Comparison of ENCODE assay signal across 1 cellular context in the genomic region with DNA sequence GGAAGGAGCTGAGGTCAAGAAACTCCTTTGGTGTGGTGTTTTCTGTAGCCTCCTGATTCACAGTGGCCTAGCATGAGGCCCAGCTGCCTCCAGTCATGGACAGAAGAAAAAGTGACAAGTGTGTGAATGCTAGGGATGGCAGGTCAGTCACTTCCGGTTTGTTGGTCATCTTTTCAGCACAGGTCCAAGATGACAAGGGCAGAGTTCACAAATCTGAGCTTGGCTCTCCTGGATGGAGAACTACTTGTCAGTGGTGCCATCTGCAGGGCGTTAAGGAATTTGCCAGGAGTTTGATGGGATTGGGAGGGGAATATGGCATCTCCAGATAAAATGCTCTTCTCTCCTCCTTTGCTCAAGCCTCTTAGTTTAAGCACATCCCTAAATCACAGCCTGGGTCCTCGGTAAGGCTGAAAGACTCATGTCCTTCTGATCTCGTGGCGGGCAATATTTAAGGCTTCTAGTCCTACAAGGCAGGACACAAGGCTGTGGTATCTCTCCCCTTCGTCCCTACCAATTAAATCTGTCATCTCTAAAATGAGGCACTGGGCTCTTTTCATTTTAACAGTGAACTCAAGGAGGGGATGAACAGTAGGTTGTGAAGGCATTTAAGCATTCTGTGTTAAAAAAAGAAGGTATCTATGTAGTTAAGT.
TF ChIP-seq lines count a peak whose summit lies in the region.

No MANE protein-coding gene starts in this region.

TF ChIP-seq in HepG2, 621 proteins besides CTCF, POLR2A, EP300 and RAD21 (continues in another document):
- TF ChIP-seq HMG20A (CRISPR knock-in tag; IDR thresholded peaks at IDR 0.05; ENCODE audit: borderline replicate concordance) (peak; percentile 46; the same call in 1 of the 2 replicates), ZNF513 (CRISPR knock-in tag; conservative IDR thresholded peaks at IDR 0.05) (no peak), RXRA (CRISPR knock-in tag; IDR thresholded peaks at IDR 0.05) (no peak), ZNF331 (CRISPR knock-in tag; IDR thresholded peaks at IDR 0.05) (peak; percentile 18; the same call in 1 of the 2 replicates), IRF9 (CRISPR knock-in tag; IDR thresholded peaks at IDR 0.05; ENCODE audit: borderline replicate concordance) (0 out of 2 replicates have a peak, but pooled peaks have one; percentile 34), RCOR2 (CRISPR knock-in tag; IDR thresholded peaks at IDR 0.05) (peak; percentile 78; the same call in 1 of the 2 replicates), HMGXB4 (CRISPR knock-in tag; IDR thresholded peaks at IDR 0.05; ENCODE audit: borderline replicate concordance in 1 of 2, low read depth in 1 of 2) (peak; percentile 37 to 62; a peak in 1 of 4 replicates), SMC3 (IDR thresholded peaks at IDR 0.05; ENCODE audit: low read length) (peak; percentile 80; the same call in 1 of the 2 replicates), NR2F6 (IDR thresholded peaks at IDR 0.05) (peak; percentile 30; the same call in 1 of the 2 replicates), NR2F6 (CRISPR knock-in tag; IDR thresholded peaks at IDR 0.05) (peak; percentile 64; the same call in 1 of the 2 replicates), ZFAT (CRISPR knock-in tag; conservative IDR thresholded peaks at IDR 0.05) (no peak), SALL1 (CRISPR knock-in tag; IDR thresholded peaks at IDR 0.05) (peak; percentile 59), FOSL2 (CRISPR knock-in tag; IDR thresholded peaks at IDR 0.05) (peak; percentile 37; the same call in 1 of the 2 replicates), ZNF263 (CRISPR knock-in tag; IDR thresholded peaks at IDR 0.05) (no peak), YEATS2 (CRISPR knock-in tag; IDR thresholded peaks at IDR 0.05; ENCODE audit: borderline replicate concordance) (peak; percentile 35; the same call in 1 of the 2 replicates), ZNF614 (CRISPR knock-in tag; IDR thresholded peaks at IDR 0.05; ENCODE audit: borderline replicate concordance) (peak; percentile 46; the same call in 1 of the 2 replicates), KMT2B (CRISPR knock-in tag; IDR thresholded peaks at IDR 0.05) (0 out of 2 replicates have a peak, but pooled peaks have one; percentile 25), GATAD2A (CRISPR knock-in tag; IDR thresholded peaks at IDR 0.05) (peak; percentile 71), CHD4 (IDR thresholded peaks at IDR 0.05; ENCODE audit: borderline replicate concordance, low read length) (no peak), KAT8 (CRISPR knock-in tag; IDR thresholded peaks at IDR 0.05) (0 out of 2 replicates have a peak, but pooled peaks have one; percentile 42), ZNF235 (CRISPR knock-in tag; IDR thresholded peaks at IDR 0.05; ENCODE audit: borderline replicate concordance) (no peak), MEIS1 (CRISPR knock-in tag; IDR thresholded peaks at IDR 0.05; ENCODE audit: borderline replicate concordance) (peak; percentile 54; the same call in 1 of the 2 replicates), HNF4A (CRISPR knock-in tag; IDR thresholded peaks at IDR 0.05) (peak; percentile 87), KLF6 (CRISPR knock-in tag; IDR thresholded peaks at IDR 0.05) (0 out of 2 replicates have a peak, but pooled peaks have one; percentile 26), NR0B2 (CRISPR knock-in tag; IDR thresholded peaks at IDR 0.05) (no peak), RFX1 (IDR thresholded peaks at IDR 0.05) (no peak), PHF21A (CRISPR knock-in tag; IDR thresholded peaks at IDR 0.05) (peak; percentile 83), MIER3 (CRISPR knock-in tag; IDR thresholded peaks at IDR 0.05; ENCODE audit: borderline replicate concordance) (0 out of 2 replicates have a peak, but pooled peaks have one; percentile 28), CREB1 (IDR thresholded peaks at IDR 0.05) (peak; percentile 62), CREB1 (CRISPR knock-in tag; IDR thresholded peaks at IDR 0.05) (no peak), GABPA (IDR thresholded peaks at IDR 0.05; ENCODE audit: low read depth, low read length) (no peak), GABPA (CRISPR knock-in tag; IDR thresholded peaks at IDR 0.05; ENCODE audit: low read depth) (peak; percentile 86), ZNF510 (CRISPR knock-in tag; IDR thresholded peaks at IDR 0.05; ENCODE audit: low read depth) (0 out of 2 replicates have a peak, but pooled peaks have one; percentile 48), ZNF644 (CRISPR knock-in tag; IDR thresholded peaks at IDR 0.05; ENCODE audit: low read depth) (peak; percentile 25; the same call in 1 of the 2 replicates), EHMT2 (IDR thresholded peaks at IDR 0.05; ENCODE audit: borderline replicate concordance, low read depth, low read length) (no peak), ZNF773 (CRISPR knock-in tag; IDR thresholded peaks at IDR 0.05; ENCODE audit: borderline replicate concordance) (no peak), FOXA3 (CRISPR knock-in tag; IDR thresholded peaks at IDR 0.05) (0 out of 2 replicates have a peak, but pooled peaks have one; percentile 30), ZNF615 (CRISPR knock-in tag; IDR thresholded peaks at IDR 0.05; ENCODE audit: borderline replicate concordance) (no peak), MXI1 (IDR thresholded peaks at IDR 0.05; ENCODE audit: borderline replicate concordance, low read depth, low read length) (peak; percentile 64; the same call in 2 of the 3 replicates), ZNF552 (CRISPR knock-in tag; IDR thresholded peaks at IDR 0.05; ENCODE audit: borderline replicate concordance) (no peak), HNF4G (IDR thresholded peaks at IDR 0.05; ENCODE audit: borderline replicate concordance, low read depth, low read length) (peak; percentile 59; the same call in 1 of the 2 replicates), HNF4G (CRISPR knock-in tag; IDR thresholded peaks at IDR 0.05; ENCODE audit: borderline replicate concordance, low read depth) (peak; percentile 36; the same call in 1 of the 2 replicates), NCOA2 (CRISPR knock-in tag; IDR thresholded peaks at IDR 0.05) (0 out of 2 replicates have a peak, but pooled peaks have one; percentile 16), ZNF83 (CRISPR knock-in tag; IDR thresholded peaks at IDR 0.05; ENCODE audit: borderline replicate concordance) (peak; percentile 35; the same call in 1 of the 2 replicates), NR2C2 (CRISPR knock-in tag; IDR thresholded peaks at IDR 0.05; ENCODE audit: borderline replicate concordance) (peak; percentile 72), XRCC5 (optimal IDR thresholded peaks at IDR 0.05; ENCODE audit: low read length) (peak; percentile 34), ZNF12 (CRISPR knock-in tag; IDR thresholded peaks at IDR 0.05) (0 out of 2 replicates have a peak, but pooled peaks have one; percentile 26), ELF3 (CRISPR knock-in tag; IDR thresholded peaks at IDR 0.05) (peak; percentile 47; the same call in 1 of the 2 replicates), THAP11 (CRISPR knock-in tag; IDR thresholded peaks at IDR 0.05) (peak; percentile 59; the same call in 1 of the 2 replicates), HMG20B (CRISPR knock-in tag; conservative IDR thresholded peaks at IDR 0.05) (peak; percentile 92), RFXAP (CRISPR knock-in tag; IDR thresholded peaks at IDR 0.05; ENCODE audit: borderline replicate concordance) (no peak), ZNF382 (CRISPR knock-in tag; IDR thresholded peaks at IDR 0.05; ENCODE audit: borderline replicate concordance) (no peak), STAG1 (CRISPR knock-in tag; IDR thresholded peaks at IDR 0.05) (peak; percentile 75), KDM1A (CRISPR knock-in tag; IDR thresholded peaks at IDR 0.05) (peak; percentile 91; the same call in 1 of the 2 replicates), ETV5 (CRISPR knock-in tag; IDR thresholded peaks at IDR 0.05; ENCODE audit: borderline replicate concordance) (peak; percentile 77; the same call in 1 of the 2 replicates), ZBTB20 (CRISPR knock-in tag; IDR thresholded peaks at IDR 0.05; ENCODE audit: borderline replicate concordance, low read depth) (no peak), ZNF256 (CRISPR knock-in tag; conservative IDR thresholded peaks at IDR 0.05) (no peak), NCOA1 (CRISPR knock-in tag; IDR thresholded peaks at IDR 0.05) (no peak), HDAC2 (CRISPR knock-in tag; IDR thresholded peaks at IDR 0.05) (peak; percentile 70), ZC3H4 (CRISPR knock-in tag; IDR thresholded peaks at IDR 0.05; ENCODE audit: borderline replicate concordance) (no peak), GABPB1 (CRISPR knock-in tag; IDR thresholded peaks at IDR 0.05) (peak; percentile 75), NR2F1 (CRISPR knock-in tag; IDR thresholded peaks at IDR 0.05) (peak; percentile 41 to 54; a peak in 1 of 4 replicates), SAP130 (CRISPR knock-in tag; IDR thresholded peaks at IDR 0.05; ENCODE audit: low read depth) (peak; percentile 67), DRAP1 (CRISPR knock-in tag; IDR thresholded peaks at IDR 0.05) (0 out of 2 replicates have a peak, but pooled peaks have one; percentile 18), ZBTB38 (CRISPR knock-in tag; IDR thresholded peaks at IDR 0.05) (no peak)
- TF ChIP-seq, protein P1, sequence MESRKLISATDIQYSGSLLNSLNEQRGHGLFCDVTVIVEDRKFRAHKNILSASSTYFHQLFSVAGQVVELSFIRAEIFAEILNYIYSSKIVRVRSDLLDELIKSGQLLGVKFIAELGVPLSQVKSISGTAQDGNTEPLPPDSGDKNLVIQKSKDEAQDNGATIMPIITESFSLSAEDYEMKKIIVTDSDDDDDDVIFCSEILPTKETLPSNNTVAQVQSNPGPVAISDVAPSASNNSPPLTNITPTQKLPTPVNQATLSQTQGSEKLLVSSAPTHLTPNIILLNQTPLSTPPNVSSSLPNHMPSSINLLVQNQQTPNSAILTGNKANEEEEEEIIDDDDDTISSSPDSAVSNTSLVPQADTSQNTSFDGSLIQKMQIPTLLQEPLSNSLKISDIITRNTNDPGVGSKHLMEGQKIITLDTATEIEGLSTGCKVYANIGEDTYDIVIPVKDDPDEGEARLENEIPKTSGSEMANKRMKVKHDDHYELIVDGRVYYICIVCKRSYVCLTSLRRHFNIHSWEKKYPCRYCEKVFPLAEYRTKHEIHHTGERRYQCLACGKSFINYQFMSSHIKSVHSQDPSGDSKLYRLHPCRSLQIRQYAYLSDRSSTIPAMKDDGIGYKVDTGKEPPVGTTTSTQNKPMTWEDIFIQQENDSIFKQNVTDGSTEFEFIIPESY (CRISPR knock-in tag; IDR thresholded peaks at IDR 0.05): 0 out of 2 replicates have a peak, but pooled peaks have one; percentile 8
- TF ChIP-seq, protein P2, sequence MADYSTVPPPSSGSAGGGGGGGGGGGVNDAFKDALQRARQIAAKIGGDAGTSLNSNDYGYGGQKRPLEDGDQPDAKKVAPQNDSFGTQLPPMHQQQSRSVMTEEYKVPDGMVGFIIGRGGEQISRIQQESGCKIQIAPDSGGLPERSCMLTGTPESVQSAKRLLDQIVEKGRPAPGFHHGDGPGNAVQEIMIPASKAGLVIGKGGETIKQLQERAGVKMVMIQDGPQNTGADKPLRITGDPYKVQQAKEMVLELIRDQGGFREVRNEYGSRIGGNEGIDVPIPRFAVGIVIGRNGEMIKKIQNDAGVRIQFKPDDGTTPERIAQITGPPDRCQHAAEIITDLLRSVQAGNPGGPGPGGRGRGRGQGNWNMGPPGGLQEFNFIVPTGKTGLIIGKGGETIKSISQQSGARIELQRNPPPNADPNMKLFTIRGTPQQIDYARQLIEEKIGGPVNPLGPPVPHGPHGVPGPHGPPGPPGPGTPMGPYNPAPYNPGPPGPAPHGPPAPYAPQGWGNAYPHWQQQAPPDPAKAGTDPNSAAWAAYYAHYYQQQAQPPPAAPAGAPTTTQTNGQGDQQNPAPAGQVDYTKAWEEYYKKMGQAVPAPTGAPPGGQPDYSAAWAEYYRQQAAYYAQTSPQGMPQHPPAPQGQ (CRISPR knock-in tag; IDR thresholded peaks at IDR 0.05; ENCODE audit: borderline replicate concordance): no peak
